1 cellular context compared by ENCODE assay signal in genomic region chr17:46943511-46944393, GRCh38.
TF ChIP-seq lines count a peak whose summit lies in the region.

No MANE protein-coding gene starts in this region.

TF ChIP-seq in K562, 482 proteins besides CTCF, POLR2A, EP300 and RAD21 (continued from another document and continues in another):
- no peak for TF ChIP-seq CEBPZ (IDR thresholded peaks at IDR 0.05; ENCODE audit: borderline replicate concordance, low read depth, low read length)
- no peak for TF ChIP-seq GTF3C2 (IDR thresholded peaks at IDR 0.05; ENCODE audit: borderline replicate concordance, extremely low read depth, insufficient read length)
- no peak for TF ChIP-seq HNRNPH1 (optimal IDR thresholded peaks at IDR 0.05; ENCODE audit: low read depth, low read length)
- no peak for TF ChIP-seq BCLAF1 (IDR thresholded peaks at IDR 0.05; ENCODE audit: borderline replicate concordance in 1 of 2, control insufficient read depth in 1 of 2, low read depth in 2 of 2, low read length in 1 of 2)
- no peak for TF ChIP-seq POLR3G (IDR thresholded peaks at IDR 0.05; ENCODE audit: extremely low read depth, insufficient read length, insufficient replicate concordance)
- no peak for TF ChIP-seq ETS2 (tag; IDR thresholded peaks at IDR 0.05; ENCODE audit: borderline replicate concordance, poor library complexity, severe bottlenecking)
- no peak for TF ChIP-seq HDAC3 (IDR thresholded peaks at IDR 0.05; ENCODE audit: borderline replicate concordance, partially characterized antibody)
- TF ChIP-seq RHOXF2B (CRISPR knock-in tag; conservative IDR thresholded peaks at IDR 0.05): no peak
- no peak for TF ChIP-seq GTF2A2 (tag; IDR thresholded peaks at IDR 0.05)
- no peak for TF ChIP-seq RFX5 (IDR thresholded peaks at IDR 0.05; ENCODE audit: low read depth, low read length)
- no peak for TF ChIP-seq GTF2E2 (tag; IDR thresholded peaks at IDR 0.05)
- TF ChIP-seq ZNF696 (CRISPR knock-in tag; conservative IDR thresholded peaks at IDR 0.05): no peak
- TF ChIP-seq CHAMP1 (IDR thresholded peaks at IDR 0.05): no peak
- TF ChIP-seq RNF219 (CRISPR knock-in tag; IDR thresholded peaks at IDR 0.05): no peak
- no peak for TF ChIP-seq HMG20B (CRISPR knock-in tag; IDR thresholded peaks at IDR 0.05)
- no peak for TF ChIP-seq MTA2 (IDR thresholded peaks at IDR 0.05; ENCODE audit: low read depth)
- no peak for TF ChIP-seq CEBPB (tag; IDR thresholded peaks at IDR 0.05)
- TF ChIP-seq NCOA4 (IDR thresholded peaks at IDR 0.05; ENCODE audit: partially characterized antibody): no peak
- TF ChIP-seq PREB (CRISPR knock-in tag; IDR thresholded peaks at IDR 0.05): no peak
- no peak for TF ChIP-seq HNRNPK (IDR thresholded peaks at IDR 0.05; ENCODE audit: low read depth, low read length, poor library complexity, severe bottlenecking)
- TF ChIP-seq ZNF707 (CRISPR knock-in tag; conservative IDR thresholded peaks at IDR 0.05): no peak
- no peak for TF ChIP-seq HMBOX1 (IDR thresholded peaks at IDR 0.05)
- TF ChIP-seq RBM14 (IDR thresholded peaks at IDR 0.05; ENCODE audit: borderline replicate concordance, insufficient read depth, low read depth, low read length): no peak
- peak; percentile 69 for TF ChIP-seq POLR2G (IDR thresholded peaks at IDR 0.05; ENCODE audit: low read depth, low read length)
- TF ChIP-seq ELF2 (CRISPR knock-in tag; IDR thresholded peaks at IDR 0.05): no peak
- no peak for TF ChIP-seq NFIX (CRISPR knock-in tag; IDR thresholded peaks at IDR 0.05; ENCODE audit: low read depth)
- TF ChIP-seq TSC22D4 (tag; IDR thresholded peaks at IDR 0.05): no peak
- TF ChIP-seq MAFF (IDR thresholded peaks at IDR 0.05; ENCODE audit: low read length): no peak
- no peak for TF ChIP-seq ZNF592 (IDR thresholded peaks at IDR 0.05)
- TF ChIP-seq ZNF232 (CRISPR knock-in tag; IDR thresholded peaks at IDR 0.05): no peak
- no peak for TF ChIP-seq MEIS2 (IDR thresholded peaks at IDR 0.05; ENCODE audit: partially characterized antibody)
- no peak for TF ChIP-seq ZEB2 (IDR thresholded peaks at IDR 0.05)
- no peak for TF ChIP-seq MTF1 (CRISPR knock-in tag; IDR thresholded peaks at IDR 0.05; ENCODE audit: borderline replicate concordance)
- no peak for TF ChIP-seq ATF1 (CRISPR knock-in tag; IDR thresholded peaks at IDR 0.05)
- TF ChIP-seq ATF1 (tag; IDR thresholded peaks at IDR 0.05): no peak
